Comparison of ENCODE assay signal across 1 cellular context in the genomic region with DNA sequence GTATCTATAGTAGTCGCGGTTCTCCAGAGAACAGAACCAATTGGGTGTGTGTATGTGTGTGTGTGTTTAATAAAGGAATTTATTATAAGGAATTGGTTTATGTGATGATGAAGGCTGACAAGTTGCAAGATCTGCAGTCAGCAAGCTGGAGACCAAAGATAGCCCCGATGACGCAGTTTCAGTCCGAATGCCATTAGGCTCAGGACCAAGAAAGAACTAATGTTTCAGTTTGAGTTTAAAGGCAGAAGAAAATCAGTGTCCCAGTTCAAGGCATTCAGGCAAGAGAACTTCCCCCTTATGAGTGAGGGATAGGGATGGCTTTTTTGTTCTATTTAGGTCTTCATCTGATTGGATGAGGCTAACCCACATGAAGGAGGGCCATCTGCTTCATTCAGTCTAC.
TF ChIP-seq lines count a peak whose summit lies in the region.

No MANE protein-coding gene starts in this region.

TF ChIP-seq in GM23338, 12 proteins besides CTCF, POLR2A, EP300 and RAD21 (continued from another document):
- TF ChIP-seq, protein P1, sequence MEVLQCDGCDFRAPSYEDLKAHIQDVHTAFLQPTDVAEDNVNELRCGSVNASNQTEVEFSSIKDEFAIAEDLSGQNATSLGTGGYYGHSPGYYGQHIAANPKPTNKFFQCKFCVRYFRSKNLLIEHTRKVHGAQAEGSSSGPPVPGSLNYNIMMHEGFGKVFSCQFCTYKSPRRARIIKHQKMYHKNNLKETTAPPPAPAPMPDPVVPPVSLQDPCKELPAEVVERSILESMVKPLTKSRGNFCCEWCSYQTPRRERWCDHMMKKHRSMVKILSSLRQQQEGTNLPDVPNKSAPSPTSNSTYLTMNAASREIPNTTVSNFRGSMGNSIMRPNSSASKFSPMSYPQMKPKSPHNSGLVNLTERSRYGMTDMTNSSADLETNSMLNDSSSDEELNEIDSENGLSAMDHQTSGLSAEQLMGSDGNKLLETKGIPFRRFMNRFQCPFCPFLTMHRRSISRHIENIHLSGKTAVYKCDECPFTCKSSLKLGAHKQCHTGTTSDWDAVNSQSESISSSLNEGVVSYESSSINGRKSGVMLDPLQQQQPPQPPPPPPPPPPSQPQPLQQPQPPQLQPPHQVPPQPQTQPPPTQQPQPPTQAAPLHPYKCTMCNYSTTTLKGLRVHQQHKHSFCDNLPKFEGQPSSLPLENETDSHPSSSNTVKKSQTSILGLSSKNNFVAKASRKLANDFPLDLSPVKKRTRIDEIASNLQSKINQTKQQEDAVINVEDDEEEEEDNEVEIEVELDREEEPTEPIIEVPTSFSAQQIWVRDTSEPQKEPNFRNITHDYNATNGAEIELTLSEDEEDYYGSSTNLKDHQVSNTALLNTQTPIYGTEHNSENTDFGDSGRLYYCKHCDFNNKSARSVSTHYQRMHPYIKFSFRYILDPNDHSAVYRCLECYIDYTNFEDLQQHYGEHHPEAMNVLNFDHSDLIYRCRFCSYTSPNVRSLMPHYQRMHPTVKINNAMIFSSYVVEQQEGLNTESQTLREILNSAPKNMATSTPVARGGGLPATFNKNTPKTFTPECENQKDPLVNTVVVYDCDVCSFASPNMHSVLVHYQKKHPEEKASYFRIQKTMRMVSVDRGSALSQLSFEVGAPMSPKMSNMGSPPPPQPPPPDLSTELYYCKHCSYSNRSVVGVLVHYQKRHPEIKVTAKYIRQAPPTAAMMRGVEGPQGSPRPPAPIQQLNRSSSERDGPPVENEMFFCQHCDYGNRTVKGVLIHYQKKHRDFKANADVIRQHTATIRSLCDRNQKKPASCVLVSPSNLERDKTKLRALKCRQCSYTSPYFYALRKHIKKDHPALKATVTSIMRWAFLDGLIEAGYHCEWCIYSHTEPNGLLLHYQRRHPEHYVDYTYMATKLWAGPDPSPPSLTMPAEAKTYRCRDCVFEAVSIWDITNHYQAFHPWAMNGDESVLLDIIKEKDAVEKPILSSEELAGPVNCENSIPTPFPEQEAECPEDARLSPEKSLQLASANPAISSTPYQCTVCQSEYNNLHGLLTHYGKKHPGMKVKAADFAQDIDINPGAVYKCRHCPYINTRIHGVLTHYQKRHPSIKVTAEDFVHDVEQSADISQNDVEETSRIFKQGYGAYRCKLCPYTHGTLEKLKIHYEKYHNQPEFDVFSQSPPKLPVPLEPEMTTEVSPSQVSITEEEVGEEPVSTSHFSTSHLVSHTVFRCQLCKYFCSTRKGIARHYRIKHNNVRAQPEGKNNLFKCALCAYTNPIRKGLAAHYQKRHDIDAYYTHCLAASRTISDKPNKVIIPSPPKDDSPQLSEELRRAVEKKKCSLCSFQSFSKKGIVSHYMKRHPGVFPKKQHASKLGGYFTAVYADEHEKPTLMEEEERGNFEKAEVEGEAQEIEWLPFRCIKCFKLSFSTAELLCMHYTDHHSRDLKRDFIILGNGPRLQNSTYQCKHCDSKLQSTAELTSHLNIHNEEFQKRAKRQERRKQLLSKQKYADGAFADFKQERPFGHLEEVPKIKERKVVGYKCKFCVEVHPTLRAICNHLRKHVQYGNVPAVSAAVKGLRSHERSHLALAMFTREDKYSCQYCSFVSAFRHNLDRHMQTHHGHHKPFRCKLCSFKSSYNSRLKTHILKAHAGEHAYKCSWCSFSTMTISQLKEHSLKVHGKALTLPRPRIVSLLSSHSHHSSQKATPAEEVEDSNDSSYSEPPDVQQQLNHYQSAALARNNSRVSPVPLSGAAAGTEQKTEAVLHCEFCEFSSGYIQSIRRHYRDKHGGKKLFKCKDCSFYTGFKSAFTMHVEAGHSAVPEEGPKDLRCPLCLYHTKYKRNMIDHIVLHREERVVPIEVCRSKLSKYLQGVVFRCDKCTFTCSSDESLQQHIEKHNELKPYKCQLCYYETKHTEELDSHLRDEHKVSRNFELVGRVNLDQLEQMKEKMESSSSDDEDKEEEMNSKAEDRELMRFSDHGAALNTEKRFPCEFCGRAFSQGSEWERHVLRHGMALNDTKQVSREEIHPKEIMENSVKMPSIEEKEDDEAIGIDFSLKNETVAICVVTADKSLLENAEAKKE (CRISPR knock-in tag; IDR thresholded peaks at IDR 0.05): no peak
- TF ChIP-seq, protein P2, sequence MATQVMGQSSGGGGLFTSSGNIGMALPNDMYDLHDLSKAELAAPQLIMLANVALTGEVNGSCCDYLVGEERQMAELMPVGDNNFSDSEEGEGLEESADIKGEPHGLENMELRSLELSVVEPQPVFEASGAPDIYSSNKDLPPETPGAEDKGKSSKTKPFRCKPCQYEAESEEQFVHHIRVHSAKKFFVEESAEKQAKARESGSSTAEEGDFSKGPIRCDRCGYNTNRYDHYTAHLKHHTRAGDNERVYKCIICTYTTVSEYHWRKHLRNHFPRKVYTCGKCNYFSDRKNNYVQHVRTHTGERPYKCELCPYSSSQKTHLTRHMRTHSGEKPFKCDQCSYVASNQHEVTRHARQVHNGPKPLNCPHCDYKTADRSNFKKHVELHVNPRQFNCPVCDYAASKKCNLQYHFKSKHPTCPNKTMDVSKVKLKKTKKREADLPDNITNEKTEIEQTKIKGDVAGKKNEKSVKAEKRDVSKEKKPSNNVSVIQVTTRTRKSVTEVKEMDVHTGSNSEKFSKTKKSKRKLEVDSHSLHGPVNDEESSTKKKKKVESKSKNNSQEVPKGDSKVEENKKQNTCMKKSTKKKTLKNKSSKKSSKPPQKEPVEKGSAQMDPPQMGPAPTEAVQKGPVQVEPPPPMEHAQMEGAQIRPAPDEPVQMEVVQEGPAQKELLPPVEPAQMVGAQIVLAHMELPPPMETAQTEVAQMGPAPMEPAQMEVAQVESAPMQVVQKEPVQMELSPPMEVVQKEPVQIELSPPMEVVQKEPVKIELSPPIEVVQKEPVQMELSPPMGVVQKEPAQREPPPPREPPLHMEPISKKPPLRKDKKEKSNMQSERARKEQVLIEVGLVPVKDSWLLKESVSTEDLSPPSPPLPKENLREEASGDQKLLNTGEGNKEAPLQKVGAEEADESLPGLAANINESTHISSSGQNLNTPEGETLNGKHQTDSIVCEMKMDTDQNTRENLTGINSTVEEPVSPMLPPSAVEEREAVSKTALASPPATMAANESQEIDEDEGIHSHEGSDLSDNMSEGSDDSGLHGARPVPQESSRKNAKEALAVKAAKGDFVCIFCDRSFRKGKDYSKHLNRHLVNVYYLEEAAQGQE (IDR thresholded peaks at IDR 0.05; ENCODE audit: unreplicated experiment): no peak
- TF ChIP-seq, protein P3, sequence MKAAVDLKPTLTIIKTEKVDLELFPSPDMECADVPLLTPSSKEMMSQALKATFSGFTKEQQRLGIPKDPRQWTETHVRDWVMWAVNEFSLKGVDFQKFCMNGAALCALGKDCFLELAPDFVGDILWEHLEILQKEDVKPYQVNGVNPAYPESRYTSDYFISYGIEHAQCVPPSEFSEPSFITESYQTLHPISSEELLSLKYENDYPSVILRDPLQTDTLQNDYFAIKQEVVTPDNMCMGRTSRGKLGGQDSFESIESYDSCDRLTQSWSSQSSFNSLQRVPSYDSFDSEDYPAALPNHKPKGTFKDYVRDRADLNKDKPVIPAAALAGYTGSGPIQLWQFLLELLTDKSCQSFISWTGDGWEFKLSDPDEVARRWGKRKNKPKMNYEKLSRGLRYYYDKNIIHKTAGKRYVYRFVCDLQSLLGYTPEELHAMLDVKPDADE (IDR thresholded peaks at IDR 0.05): no peak
- TF ChIP-seq ZNF331 (CRISPR knock-in tag; IDR thresholded peaks at IDR 0.05; ENCODE audit: low read depth): no peak
- no peak for TF ChIP-seq EZH2 (IDR thresholded peaks at IDR 0.05; ENCODE audit: low read depth, unreplicated experiment)
- TF ChIP-seq JUNB (IDR thresholded peaks at IDR 0.05; ENCODE audit: unreplicated experiment): no peak
- TF ChIP-seq CREB1 (CRISPR knock-in tag; IDR thresholded peaks at IDR 0.05; ENCODE audit: low read depth): no peak
- TF ChIP-seq POLR2AphosphoS5 (IDR thresholded peaks at IDR 0.05; ENCODE audit: low read depth): no peak
TF ChIP-seq in GM23338: peak in this region for 0.
